In the genomic region with DNA sequence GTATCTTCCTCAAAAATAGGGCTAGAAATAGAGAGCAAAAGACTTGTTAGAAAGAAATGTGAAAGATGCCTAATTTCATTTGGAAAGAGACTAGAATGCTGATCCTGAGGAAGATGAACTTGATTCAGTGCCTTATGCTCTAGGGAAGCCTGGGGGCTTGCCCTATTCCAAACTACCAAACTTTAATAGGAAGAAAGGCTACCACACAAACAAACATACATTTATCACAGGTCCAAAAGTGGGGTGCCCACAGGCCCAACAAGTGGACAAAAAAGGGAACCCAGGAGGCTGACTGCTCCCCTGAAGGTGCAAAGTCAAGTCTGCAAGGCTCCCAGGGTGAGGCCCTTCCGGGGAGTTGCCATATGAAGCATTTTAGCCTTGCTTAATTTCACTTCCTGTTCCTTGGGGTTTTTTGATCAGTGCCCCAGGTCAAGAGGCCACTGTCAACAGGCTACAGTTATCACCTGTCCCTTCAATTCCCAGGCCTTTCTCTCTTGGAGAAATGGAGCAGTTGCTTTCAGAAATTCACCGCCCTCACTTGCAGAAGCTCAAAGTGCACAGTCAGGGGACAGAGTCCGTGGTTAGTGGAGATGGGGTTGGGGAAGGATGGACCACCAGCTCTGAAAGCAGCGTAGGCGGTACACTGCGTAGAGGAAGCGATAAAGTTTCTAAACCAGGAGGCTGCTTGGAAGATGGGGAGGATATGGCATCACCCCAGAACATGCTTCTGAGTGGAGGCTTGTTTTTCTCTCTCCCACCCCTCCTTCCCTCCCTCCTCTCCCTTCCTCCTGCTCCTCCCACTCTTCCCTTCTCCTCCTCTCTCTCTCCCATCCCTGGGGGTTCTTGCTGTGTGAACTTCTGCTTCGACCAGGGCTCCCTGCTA, we compare ENCODE assay signal across 9 cellular contexts. TPM values are rescaled to one million over a fixed set of nuclear protein-coding genes. Genes with fewer than 3 reads are reported as not detected.
DNase-seq lines count a peak whose midpoint lies in the region; ATAC-seq and TF ChIP-seq lines count a peak whose summit lies in the region.
"Had no signal": no experiment of that assay in that cellular context is flagged by ENCODE, and none has a peak within 500 bp of the region (broad histone marks: within the 10 kb centered on the region; RNA-seq: fewer than 3 reads in every experiment).

No MANE protein-coding gene starts in this region.

- H3K27ac ChIP-seq in CD4-positive, alpha-beta memory T cell (ENCODE audit: low read depth, low read length), result peak overlapping the region; percentile 26
- no peak overlapping the region for H3K27ac ChIP-seq in osteoblast (ENCODE audit: low read depth, low read length)

- TF ChIP-seq CTCF in osteoblast (IDR thresholded peaks at IDR 0.05; ENCODE audit: extremely low read depth, low read depth, low read length), result no peak

- H3K4me2 ChIP-seq in osteoblast (ENCODE audit: insufficient read depth, low read length), result no peak overlapping the region

- peak in 3 of 5 donors; percentile 9 to 20 (median 19) for DNase-seq in CD4-positive, alpha-beta memory T cell
- DNase-seq in GM19240 (ENCODE audit: insufficient read length, low spot score) (peak; percentile 55), osteoblast (ENCODE audit: insufficient read length, low spot score, missing footprints) (no peak), HEK293T (ENCODE audit: extremely low spot score) (no peak), DMS 273 treated with DMSO at 0.1 percent for 48 hours (lab: John Stamatoyannopoulos, UW) (no peak), hypothalamus (lab: John Stamatoyannopoulos, UW) (no peak)
- peak; percentile 12 to 24 for DNase-seq in activated CD4-positive, alpha-beta T cell treated with anti-CD3 and anti-CD28 coated beads, Interleukin-2, amount 50 U/mL, for 48 hours

- POLR2A ChIA-PET in CD4-positive, alpha-beta memory T cell (lab: Charles Lee; ENCODE audit: partially characterized antibody), result interaction anchor here (1.4 to 1.9 kb wide), 3 partner anchors 33 to 108 kb away, joined by 3 to 9 read pairs (median 7); a partner anchor contains a TSS
- POLR2A ChIA-PET in HEK293T (lab: Yijun Ruan, JAX), result interaction anchor here (1.3 kb wide), 1 partner anchor 136 kb away, joined by 5 read pairs; a partner anchor contains a TSS

- H3K4me3 ChIP-seq in CD4-positive, alpha-beta memory T cell (ENCODE audit: low read length in 2 of 2), result no peak overlapping the region
- no peak overlapping the region for H3K4me3 ChIP-seq in osteoblast (ENCODE audit: insufficient read depth, low read length)

- H3K4me1 Mint-ChIP-seq in CD4-positive, alpha-beta memory T cell, result peaks cover 25 to 38% (median 30%) of the 10 kb centered on the region in 4 donors

- peaks cover 17 to 30% of the 10 kb centered on the region in 2 donors for H3K36me3 Mint-ChIP-seq in CD4-positive, alpha-beta memory T cell

- CTCF ChIA-PET in CD4-positive, alpha-beta memory T cell (lab: Charles Lee; ENCODE audit: partially characterized antibody), result interaction anchor here (0.9 to 14.1 kb wide), 12 partner anchors 10 to 235 kb away, joined by 3 to 360 read pairs (median 4); a partner anchor contains a TSS
- CTCF ChIA-PET in HEK293T (lab: Yijun Ruan, JAX), result interaction anchor here (0.6 to 2.5 kb wide), 5 partner anchors 10 to 614 kb away, joined by 3 to 6 read pairs (median 4); no protein-coding TSS in a partner anchor

- no peaks in the 10 kb centered on the region for H3K79me2 ChIP-seq in osteoblast (ENCODE audit: insufficient read depth, low read length)

- H4K20me1 ChIP-seq in osteoblast (ENCODE audit: insufficient read depth, low read length), result no peaks in the 10 kb centered on the region

- intact Hi-C loops in CD4-positive, alpha-beta memory T cell (cut with micrococcal nuclease), result loop anchor here (1.0 kb wide), 1 partner anchor 92 kb away; no protein-coding TSS in a partner anchor

- peak overlapping the region; percentile 15 for H2AFZ ChIP-seq in osteoblast (ENCODE audit: low read length)

- H3K27ac Mint-ChIP-seq in CD4-positive, alpha-beta memory T cell, result peak overlapping the region; percentile 59 to 90 (median 85)

- no peaks in the 10 kb centered on the region for H3K27me3 ChIP-seq in CD4-positive, alpha-beta memory T cell (ENCODE audit: insufficient read depth, low read length)
- H3K27me3 ChIP-seq in osteoblast (ENCODE audit: insufficient read depth, low read length), result no peaks in the 10 kb centered on the region

- H3K4me1 ChIP-seq in CD4-positive, alpha-beta memory T cell (ENCODE audit: insufficient read depth, low read length), result peaks cover 23% of the 10 kb centered on the region
- no peaks in the 10 kb centered on the region for H3K4me1 ChIP-seq in osteoblast (ENCODE audit: insufficient read depth, low read length)

- no peaks in the 10 kb centered on the region for H3K9me3 ChIP-seq in CD4-positive, alpha-beta memory T cell (ENCODE audit: control insufficient read depth in 1 of 2, low read length in 2 of 2)
- H3K9me3 ChIP-seq in osteoblast (ENCODE audit: low read depth, low read length), result no peaks in the 10 kb centered on the region

- H3K36me3 ChIP-seq in CD4-positive, alpha-beta memory T cell (ENCODE audit: insufficient read depth, low read length), result peaks cover 3% of the 10 kb centered on the region
- H3K36me3 ChIP-seq in osteoblast (ENCODE audit: insufficient read depth, low read length), result no peaks in the 10 kb centered on the region

- H3K27me3 Mint-ChIP-seq in CD4-positive, alpha-beta memory T cell, result no peaks in the 10 kb centered on the region

- peak; percentile 78 for ATAC-seq in HG03139 (IDR thresholded peaks at IDR 0.05; ENCODE audit: unreplicated experiment)

- no peaks in the 10 kb centered on the region for H3K9me3 Mint-ChIP-seq in CD4-positive, alpha-beta memory T cell

- peak overlapping the region in 7 of 8 donors; percentile 7 to 66 (median 52) for H3K4me3 Mint-ChIP-seq in CD4-positive, alpha-beta memory T cell

TF ChIP-seq in HEK293T, 16 proteins besides CTCF, POLR2A, EP300 and RAD21:
- TF ChIP-seq TARDBP (IDR thresholded peaks at IDR 0.05) (no peak), HDGF (IDR thresholded peaks at IDR 0.05; ENCODE audit: borderline replicate concordance) (no peak), L3MBTL2 (conservative IDR thresholded peaks at IDR 0.05) (no peak), ZNF384 (IDR thresholded peaks at IDR 0.05) (no peak), NFRKB (IDR thresholded peaks at IDR 0.05) (no peak), SUZ12 (IDR thresholded peaks at IDR 0.05) (no peak), FOXA1 (IDR thresholded peaks at IDR 0.05) (no peak), FOXM1 (IDR thresholded peaks at IDR 0.05; ENCODE audit: borderline replicate concordance) (no peak), FOXK2 (IDR thresholded peaks at IDR 0.05) (no peak), ARNT (IDR thresholded peaks at IDR 0.05) (no peak), SP1 (IDR thresholded peaks at IDR 0.05) (no peak), LEF1 (IDR thresholded peaks at IDR 0.05; ENCODE audit: borderline replicate concordance) (no peak), BHLHE40 (IDR thresholded peaks at IDR 0.05; ENCODE audit: borderline replicate concordance) (no peak), CTBP1 (IDR thresholded peaks at IDR 0.05; ENCODE audit: borderline replicate concordance) (no peak), ELF4 (IDR thresholded peaks at IDR 0.05) (no peak)
- TF ChIP-seq, protein P1, sequence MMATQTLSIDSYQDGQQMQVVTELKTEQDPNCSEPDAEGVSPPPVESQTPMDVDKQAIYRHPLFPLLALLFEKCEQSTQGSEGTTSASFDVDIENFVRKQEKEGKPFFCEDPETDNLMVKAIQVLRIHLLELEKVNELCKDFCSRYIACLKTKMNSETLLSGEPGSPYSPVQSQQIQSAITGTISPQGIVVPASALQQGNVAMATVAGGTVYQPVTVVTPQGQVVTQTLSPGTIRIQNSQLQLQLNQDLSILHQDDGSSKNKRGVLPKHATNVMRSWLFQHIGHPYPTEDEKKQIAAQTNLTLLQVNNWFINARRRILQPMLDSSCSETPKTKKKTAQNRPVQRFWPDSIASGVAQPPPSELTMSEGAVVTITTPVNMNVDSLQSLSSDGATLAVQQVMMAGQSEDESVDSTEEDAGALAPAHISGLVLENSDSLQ (IDR thresholded peaks at IDR 0.05), result no peak

RNA-seq across cellular contexts. Expression of a gene that starts 36.4 kb away (rescaled TPM):
- 10 to 100 TPM; 35.2 to 38.6 TPM for total RNA-seq in CD4-positive, alpha-beta memory T cell
- 10 to 100 TPM; 41.9 to 46.7 TPM for polyA plus RNA-seq in CD4-positive, alpha-beta memory T cell
- total RNA-seq in osteoblast, result 1.8 and 2.9 TPM in 2 replicates
- polyA plus RNA-seq: neural cell had no signal

Comparison
In these comparisons a context has a peak if more than half of its experiments do, and no peak if none do; other contexts are left out.
1. DNase-seq: peak in CD4-positive, alpha-beta memory T cell (3 of 5), GM19240 (single experiment) and activated CD4-positive, alpha-beta T cell treated with anti-CD3 and anti-CD28 coated beads, Interleukin-2, amount 50 U/mL, for 48 hours (2 of 2); none in osteoblast (single experiment), HEK293T (single experiment), DMS 273 treated with DMSO at 0.1 percent for 48 hours (single experiment) and hypothalamus (0 of 51).